Comparison of ENCODE assay signal across 1 cellular context in genomic region chr20:62561948-62562347, GRCh38.
TF ChIP-seq lines count a peak whose summit lies in the region.

No MANE protein-coding gene starts in this region.

TF ChIP-seq in WTC11, 78 proteins besides CTCF, POLR2A, EP300 and RAD21 (continued from another document):
- TF ChIP-seq ATF6 (CRISPR knock-in tag; IDR thresholded peaks at IDR 0.05) (no peak), ZNF121 (CRISPR knock-in tag; IDR thresholded peaks at IDR 0.05) (no peak)
